ENCODE assay signal across 17 cellular contexts in genomic region chr3:46489875-46490274, GRCh38. TPM values are rescaled to one million over a fixed set of nuclear protein-coding genes. Genes with fewer than 3 reads are reported as not detected.
DNase-seq lines count a peak whose midpoint lies in the region; ATAC-seq and TF ChIP-seq lines count a peak whose summit lies in the region.
"Had no signal": no experiment of that assay in that cellular context is flagged by ENCODE, and none has a peak within 500 bp of the region (broad histone marks: within the 10 kb centered on the region; RNA-seq: fewer than 3 reads in every experiment).

No MANE protein-coding gene starts in this region.

- H3K9me3 ChIP-seq in PC-3 (ENCODE audit: low read length) (no peaks in the 10 kb centered on the region), thymus (ENCODE audit: control insufficient read depth) (no peaks in the 10 kb centered on the region), Caco-2 (no peaks in the 10 kb centered on the region)
- H3K9me3 ChIP-seq: pancreas, suprapubic skin had no signal

- H3K27ac ChIP-seq in PC-3 (ENCODE audit: low read length) (no peak overlapping the region), thymus (ENCODE audit: low read depth) (peak overlapping the region; percentile 31)
- H3K27ac ChIP-seq: suprapubic skin had no signal

- H3K79me2 ChIP-seq in PC-3 (ENCODE audit: low read length), result no peaks in the 10 kb centered on the region

- peaks cover 12% of the 10 kb centered on the region for H3K4me1 Mint-ChIP-seq in Caco-2 (ENCODE audit: low read depth, unreplicated experiment)

- H3K4me3 Mint-ChIP-seq in Caco-2 (ENCODE audit: unreplicated experiment), result no peak overlapping the region

- no peak for TF ChIP-seq CTCF in PC-3 (conservative IDR thresholded peaks at IDR 0.05; ENCODE audit: low read depth, low read length)
- TF ChIP-seq CTCF in Caco-2 (IDR thresholded peaks at IDR 0.05; ENCODE audit: insufficient read depth in 1 of 2, low read depth in 1 of 2, low read length in 1 of 2, severe bottlenecking in 1 of 2, unreplicated experiment in 1 of 2), result no peak

- H3K4me3 ChIP-seq in PC-3 (ENCODE audit: low read length) (no peak overlapping the region), thymus (ENCODE audit: low read length) (no peak overlapping the region), Caco-2 (ENCODE audit: low read depth, low read length) (no peak overlapping the region)
- H3K4me3 ChIP-seq: pancreas, suprapubic skin had no signal

- intact Hi-C loops in PC-3 (cut with micrococcal nuclease) (loop anchor here (2.0 kb wide), 1 partner anchor 61 kb away; no protein-coding TSS in a partner anchor), Caco-2 (cut with micrococcal nuclease; ENCODE audit: unreplicated experiment) (loop anchor here (2.0 to 10.0 kb wide), 3 partner anchors 173 to 405 kb away; no protein-coding TSS in a partner anchor)

- H3K4me2 ChIP-seq in PC-3 (ENCODE audit: low read length), result no peak overlapping the region

- H3K36me3 Mint-ChIP-seq in Caco-2 (ENCODE audit: insufficient read depth, unreplicated experiment), result peaks cover 4% of the 10 kb centered on the region

- no peaks in the 10 kb centered on the region for H3K9me2 ChIP-seq in PC-3 (replicated peaks; ENCODE audit: low read length)

- H3K36me3 ChIP-seq in PC-3 (ENCODE audit: low read depth, low read length) (no peaks in the 10 kb centered on the region), thymus (ENCODE audit: control insufficient read depth, insufficient read depth) (no peaks in the 10 kb centered on the region), Caco-2 (ENCODE audit: control insufficient read depth, insufficient read depth, low read length) (no peaks in the 10 kb centered on the region)
- H3K36me3 ChIP-seq: pancreas, suprapubic skin had no signal

- DNase-seq in GM04503 (ENCODE audit: low read depth) (peak; percentile 27), PC-3 (peak; percentile 34), fibroblast of peridontal ligament (ENCODE audit: extremely low read depth) (peak; percentile 76), Caco-2 (no peak)
- no peak for DNase-seq in activated CD8-positive, alpha-beta memory T cell treated with anti-CD3 and anti-CD28 coated beads, Interleukin-2, amount 50 U/mL, for 4 hours
- DNase-seq: effector memory CD4-positive, alpha-beta T cell; GF-D8; KBM-7; NCI-H1436 treated with DMSO at 0.1 percent for 48 hours; NCI-H446 treated with DMSO at 0.1 percent for 48 hours had no signal

- no peaks in the 10 kb centered on the region for H3K9me3 Mint-ChIP-seq in Caco-2 (ENCODE audit: unreplicated experiment)

- 12% methylated on average over 1 of the region's 1 CpG for WGBS in thymus

- ATAC-seq in PC-3, result no peak
- no peak for ATAC-seq in GM18868 (IDR thresholded peaks at IDR 0.05; ENCODE audit: unreplicated experiment)
- ATAC-seq: pancreas, SK-N-SH treated with all-trans-retinoic acid at 6 μM for 48 hours had no signal

- H3K4me1 ChIP-seq in PC-3 (ENCODE audit: insufficient read depth, low read length) (peaks cover 14% of the 10 kb centered on the region), thymus (ENCODE audit: control insufficient read depth, insufficient read depth, low read length) (peaks cover 12% of the 10 kb centered on the region), Caco-2 (peaks cover 16% of the 10 kb centered on the region)

- no peak overlapping the region for H2AFZ ChIP-seq in PC-3 (ENCODE audit: low read length)

- POLR2A ChIA-PET in PC-3 (lab: Charles Lee; ENCODE audit: unreplicated experiment), result no interaction called here
- POLR2A ChIA-PET in Caco-2 (lab: Charles Lee), result no interaction called here

- H3K27me3 ChIP-seq in PC-3 (ENCODE audit: low read length), result no peaks in the 10 kb centered on the region
- peaks cover 3% of the 10 kb centered on the region for H3K27me3 ChIP-seq in thymus (ENCODE audit: control insufficient read depth, insufficient read depth)
- H3K27me3 ChIP-seq in Caco-2 (replicated peaks; ENCODE audit: control insufficient read depth, insufficient read depth, low read length), result no peaks in the 10 kb centered on the region
- H3K27me3 ChIP-seq: pancreas, suprapubic skin had no signal

- H4K20me1 ChIP-seq in PC-3 (ENCODE audit: low read length), result no peaks in the 10 kb centered on the region

- no peak overlapping the region for H3K9ac ChIP-seq in PC-3 (ENCODE audit: low read length)

- no peak overlapping the region for H3K27ac Mint-ChIP-seq in Caco-2 (ENCODE audit: unreplicated experiment)

- no TSS peak for BruUV-seq in PC-3 (replicated peaks; lab: Mats Ljungman, UMichigan)
- no TSS peak for BruUV-seq in Caco-2 (replicated peaks; lab: Mats Ljungman, UMichigan)

- no peaks in the 10 kb centered on the region for H3F3A ChIP-seq in PC-3 (ENCODE audit: low read length, unreplicated experiment)

- CTCF ChIA-PET in PC-3 (lab: Charles Lee), result interaction anchor here (0.6 to 3.4 kb wide), 6 partner anchors 53 to 1565 kb away, joined by 3 to 112 read pairs (median 10); no protein-coding TSS in a partner anchor
- CTCF ChIA-PET in Caco-2 (lab: Charles Lee), result interaction anchor here (0.8 to 4.2 kb wide), 4 partner anchors 15 to 69 kb away, joined by 4 to 119 read pairs (median 9); no protein-coding TSS in a partner anchor

- no peaks in the 10 kb centered on the region for H3K27me3 Mint-ChIP-seq in Caco-2 (ENCODE audit: insufficient read depth, unreplicated experiment)

RNA-seq across cellular contexts. Expression of gene RTP3, which starts 7.9 kb away (rescaled TPM):
- total RNA-seq in PC-3 (2014; rRNA removed) (not detected in 2 replicates), Caco-2 (2022) (not detected in 2 replicates)
- polyA plus RNA-seq in thymus, result 0.07 TPM
- total RNA-seq: bronchial epithelial cell, pancreas, suprapubic skin had no signal
- polyA plus RNA-seq: keratinocyte, pancreas had no signal

RNA-seq across cellular contexts. Expression of gene LTF, which starts 25.2 kb away (rescaled TPM):
- total RNA-seq in PC-3 (2014; rRNA removed), result not detected in 2 replicates
- 64.3 TPM for polyA plus RNA-seq in thymus
- not detected in 2 replicates for total RNA-seq in Caco-2 (2022)
- polyA plus RNA-seq: keratinocyte had no signal

Comparison
In these comparisons a context has a peak if more than half of its experiments do, and no peak if none do; other contexts are left out.
1. DNase-seq: peak in GM04503 (single experiment), PC-3 (single experiment) and fibroblast of peridontal ligament (single experiment); none in activated CD8-positive, alpha-beta memory T cell treated with anti-CD3 and anti-CD28 coated beads, Interleukin-2, amount 50 U/mL, for 4 hours (single experiment) and Caco-2 (0 of 2).